8 cellular contexts compared by ENCODE assay signal in genomic region chr7:50142421-50143113, GRCh38.
DNase-seq lines count a peak whose midpoint lies in the region; ATAC-seq and TF ChIP-seq lines count a peak whose summit lies in the region.

No MANE protein-coding gene starts in this region.

- H3K79me2 ChIP-seq in OCI-LY3 (ENCODE audit: low read length) = no peaks in the 10 kb centered on the region

- peak overlapping the region; percentile 59 for H3K9ac ChIP-seq in OCI-LY3 (ENCODE audit: low read length)

- H3K27ac ChIP-seq in OCI-LY3 (ENCODE audit: low read length) = peak overlapping the region; percentile 93

- CTCF ChIA-PET in AG04449 (lab: Yijun Ruan, JAX) = interaction anchor here (1.2 to 9.2 kb wide), 5 partner anchors 275 to 1019 kb away, joined by 3 to 83 read pairs (median 10); no protein-coding TSS in a partner anchor

- H3K27me3 ChIP-seq in OCI-LY3 (ENCODE audit: low read depth, low read length) = no peaks in the 10 kb centered on the region

- H3K4me1 ChIP-seq in OCI-LY3 (ENCODE audit: low read length) = peaks cover 64% of the 10 kb centered on the region

- peak overlapping the region; percentile 79 for H3K4me2 ChIP-seq in OCI-LY3 (ENCODE audit: low read length)

- POLR2A ChIA-PET in AG04449 (lab: Yijun Ruan, JAX) = no interaction called here

- no peaks in the 10 kb centered on the region for H3K36me3 ChIP-seq in OCI-LY3 (replicated peaks; ENCODE audit: low read depth, low read length)

- DNase-seq in AG04449 (ENCODE audit: low read depth, low spot score) (no peak), EL (peak; percentile 16), midbrain (lab: John Stamatoyannopoulos, UW) (peak; percentile 3)
- DNase-seq in central memory CD4-positive, alpha-beta T cell = peak; percentile 58

- H4K20me1 ChIP-seq in OCI-LY3 (ENCODE audit: insufficient read depth, low read length) = no peaks in the 10 kb centered on the region

- no peak overlapping the region for H3K4me3 ChIP-seq in AG04449 (ENCODE audit: low read depth, low read length)
- H3K4me3 ChIP-seq in OCI-LY3 (ENCODE audit: low read length) = peak overlapping the region; percentile 69

- peak overlapping the region; percentile 73 for H2AFZ ChIP-seq in OCI-LY3 (ENCODE audit: low read depth, low read length)

- ATAC-seq in HG02885 (IDR thresholded peaks at IDR 0.05; ENCODE audit: poor library complexity, unreplicated experiment) (peak; percentile 48), HG03025 (IDR thresholded peaks at IDR 0.05; ENCODE audit: low FRiP score, unreplicated experiment) (no peak), HG03139 (IDR thresholded peaks at IDR 0.05; ENCODE audit: unreplicated experiment) (no peak)

- TF ChIP-seq CTCF in AG04449 (IDR thresholded peaks at IDR 0.05; ENCODE audit: insufficient read depth, low read length, missing control alignments) (peak; percentile 52), OCI-LY3 (IDR thresholded peaks at IDR 0.05; ENCODE audit: low read depth, low read length) (peak; percentile 67)

- peaks cover 5% of the 10 kb centered on the region; the same call in 1 of the 2 replicates for H3K9me3 ChIP-seq in OCI-LY3 (ENCODE audit: insufficient read depth, low read length)
